10 cellular contexts compared by ENCODE assay signal in genomic region chr6:69816017-69816416, GRCh38. TPM values are rescaled to one million over a fixed set of nuclear protein-coding genes. Genes with fewer than 3 reads are reported as not detected.
DNase-seq lines count a peak whose midpoint lies in the region; ATAC-seq and TF ChIP-seq lines count a peak whose summit lies in the region.
"Had no signal": no experiment of that assay in that cellular context is flagged by ENCODE, and none has a peak within 500 bp of the region (broad histone marks: within the 10 kb centered on the region; RNA-seq: fewer than 3 reads in every experiment).

No MANE protein-coding gene starts in this region.

- H2AFZ ChIP-seq in Karpas-422 (ENCODE audit: low read length) (peak overlapping the region; percentile 92; the same call in 1 of the 2 replicates), neuronal stem cell (ENCODE audit: low read length) (peak overlapping the region; percentile 52)

- peaks cover 0 to 3% (median 0%) of the 10 kb centered on the region in 3 donors for H3K27me3 Mint-ChIP-seq in CD14-positive monocyte (ENCODE audit: low read depth in 3 of 3)

- peaks cover 30% of the 10 kb centered on the region for H3K4me1 Mint-ChIP-seq in CD14-positive monocyte

- H3K9ac ChIP-seq in Karpas-422 (ENCODE audit: low read length) (peak overlapping the region; percentile 21), neuronal stem cell (ENCODE audit: low read depth, low read length, poor library complexity) (no peak overlapping the region)

- intact Hi-C loops in CD14-positive monocyte (cut with micrococcal nuclease) = no loop called here

- ATAC-seq in activated CD4-positive, CD25-positive, alpha-beta regulatory T cell treated with anti-CD3 and anti-CD28 coated beads, Interleukin-2, amount 50 U/mL, for 24 hours = peak; percentile 63 to 69
- peak; percentile 62 for ATAC-seq in HG02623 (IDR thresholded peaks at IDR 0.05; ENCODE audit: unreplicated experiment)

- no peak overlapping the region for H3K4ac ChIP-seq in neuronal stem cell (ENCODE audit: low read length)

- no peaks in the 10 kb centered on the region for H3K79me1 ChIP-seq in neuronal stem cell (ENCODE audit: low read depth, low read length)

- H3K23ac ChIP-seq in neuronal stem cell (ENCODE audit: low read depth, low read length, poor library complexity) = no peak overlapping the region

- no peak overlapping the region for H4K91ac ChIP-seq in neuronal stem cell (ENCODE audit: low read depth, low read length, poor library complexity)

- TF ChIP-seq CTCF in CD14-positive monocyte (IDR thresholded peaks at IDR 0.05) = no peak

- DNase-seq in activated CD4-positive, CD25-positive, alpha-beta regulatory T cell (lab: John Stamatoyannopoulos, UW) = no peak
- DNase-seq in Karpas-422 (no peak), neuronal stem cell (ENCODE audit: low spot score) (no peak), CD14-positive monocyte (ENCODE audit: low spot score) (no peak), ecto neural progenitor cell (ENCODE audit: low spot score) (no peak)
- DNase-seq in activated CD4-positive, alpha-beta T cell treated with anti-CD3 and anti-CD28 coated beads, Interleukin-2, amount 50 U/mL, for 4 hours = no peak

- no peak overlapping the region for H3K18ac ChIP-seq in neuronal stem cell (ENCODE audit: low read length)

- H2BK5ac ChIP-seq in neuronal stem cell (ENCODE audit: low read length) = no peak overlapping the region

- peak overlapping the region in 1 of 7 donors; percentile 52 for H3K27ac Mint-ChIP-seq in CD14-positive monocyte

- no peaks in the 10 kb centered on the region for H3K9me3 ChIP-seq in Karpas-422 (ENCODE audit: low read length)
- H3K9me3 ChIP-seq in neuronal stem cell (replicated peaks in 1 of 2; ENCODE audit: control insufficient read depth in 2 of 2, insufficient read depth in 1 of 2, low read depth in 1 of 2, low read length in 2 of 2) = no peaks in the 10 kb centered on the region

- no CpG with 5 or more reads among the region's 1 CpG for WGBS in neuronal stem cell (ENCODE audit: extremely low coverage in 2 of 2, insufficient read length in 2 of 2, insufficient replicate concordance in 1 of 2), 2 donors

- 0 out of 2 replicates have a peak overlapping the region, but pooled peaks have one; percentile 9 for H3K4me3 ChIP-seq in Karpas-422 (ENCODE audit: low read length)
- no peak overlapping the region for H3K4me3 ChIP-seq in neuronal stem cell (ENCODE audit: low read length in 2 of 2)

- no peak overlapping the region for H2BK120ac ChIP-seq in neuronal stem cell (ENCODE audit: low read depth, low read length)

- H3K4me2 ChIP-seq in Karpas-422 (ENCODE audit: low read depth, low read length, poor library complexity, severe bottlenecking) = peak overlapping the region; percentile 56
- no peak overlapping the region for H3K4me2 ChIP-seq in neuronal stem cell (ENCODE audit: insufficient read depth, low read length, poor library complexity, severe bottlenecking)

- no peaks in the 10 kb centered on the region for H3K9me2 ChIP-seq in Karpas-422 (replicated peaks; ENCODE audit: insufficient read depth, low read length)

- no peak overlapping the region for H3K14ac ChIP-seq in neuronal stem cell (ENCODE audit: low read length)

- H2BK12ac ChIP-seq in neuronal stem cell (ENCODE audit: low read length) = no peak overlapping the region

- H3K27me3 ChIP-seq in Karpas-422 (ENCODE audit: low read length) (no peaks in the 10 kb centered on the region), neuronal stem cell (ENCODE audit: control insufficient read depth in 3 of 3, insufficient read depth in 3 of 3, low read depth in 1 of 3, low read length in 3 of 3) (no peaks in the 10 kb centered on the region)

- H4K20me1 ChIP-seq in Karpas-422 (ENCODE audit: insufficient read depth, low read depth, low read length) = no peaks in the 10 kb centered on the region

- no peaks in the 10 kb centered on the region for H3K79me2 ChIP-seq in Karpas-422 (ENCODE audit: low read length)

- H2AK5ac ChIP-seq in neuronal stem cell (ENCODE audit: low read depth, low read length) = no peak overlapping the region

- H3K36me3 ChIP-seq in Karpas-422 (ENCODE audit: insufficient read depth, low read length) (no peaks in the 10 kb centered on the region), neuronal stem cell (replicated peaks in 1 of 2; ENCODE audit: control insufficient read depth in 2 of 2, insufficient read depth in 2 of 2, low read length in 2 of 2) (no peaks in the 10 kb centered on the region)

- no peak overlapping the region for H4K8ac ChIP-seq in neuronal stem cell (ENCODE audit: low read depth, low read length)

- H3K4me1 ChIP-seq in Karpas-422 (ENCODE audit: low read length) (peaks cover 32% of the 10 kb centered on the region), neuronal stem cell (ENCODE audit: control insufficient read depth in 2 of 2, insufficient read depth in 1 of 2, low read depth in 1 of 2, low read length in 2 of 2) (peaks cover 0 to 5% of the 10 kb centered on the region in 2 donors)

- no peak overlapping the region for H3K4me3 Mint-ChIP-seq in CD14-positive monocyte

- no peak overlapping the region for H2BK15ac ChIP-seq in neuronal stem cell (ENCODE audit: low read length)

- no peak overlapping the region for H3K27ac ChIP-seq in Karpas-422 (ENCODE audit: low read length)
- H3K27ac ChIP-seq in neuronal stem cell (replicated peaks; ENCODE audit: low read length) = no peak overlapping the region
- H3K27ac ChIP-seq: 22Rv1 had no signal

- H3K9me3 Mint-ChIP-seq in CD14-positive monocyte = peaks cover 0 to 5% (median 0%) of the 10 kb centered on the region in 7 donors

- peaks cover 0 to 2% of the 10 kb centered on the region in 2 donors for H3K36me3 Mint-ChIP-seq in CD14-positive monocyte

RNA-seq across cellular contexts. Expression of gene LMBRD1, which starts 19.2 kb away (rescaled TPM):
- total RNA-seq in Karpas-422 (2014; rRNA removed; shearing (Covaris generic); ENCODE audit: low replicate concordance) = 23.5 and 53.6 TPM in 2 replicates
- polyA plus RNA-seq in neuronal stem cell (2013, experiment 1 of 2) = 24.5 TPM
- polyA plus RNA-seq in neuronal stem cell (2013, experiment 2 of 2) = 24.3 TPM
- polyA plus RNA-seq in CD14-positive monocyte = 10 to 100 TPM; 64.2 to 71.6 TPM

RNA-seq across cellular contexts. Expression of gene COL19A1, which starts 50.3 kb away (rescaled TPM):
- not detected in 2 replicates for total RNA-seq in Karpas-422 (2014; rRNA removed; shearing (Covaris generic); ENCODE audit: low replicate concordance)
- polyA plus RNA-seq in neuronal stem cell (2013, experiment 1 of 2) = 0.26 TPM
- polyA plus RNA-seq in neuronal stem cell (2013, experiment 2 of 2) = 0.26 TPM
- polyA plus RNA-seq in CD14-positive monocyte = not detected
- polyA plus RNA-seq: liver had no signal
